In the genomic region with DNA sequence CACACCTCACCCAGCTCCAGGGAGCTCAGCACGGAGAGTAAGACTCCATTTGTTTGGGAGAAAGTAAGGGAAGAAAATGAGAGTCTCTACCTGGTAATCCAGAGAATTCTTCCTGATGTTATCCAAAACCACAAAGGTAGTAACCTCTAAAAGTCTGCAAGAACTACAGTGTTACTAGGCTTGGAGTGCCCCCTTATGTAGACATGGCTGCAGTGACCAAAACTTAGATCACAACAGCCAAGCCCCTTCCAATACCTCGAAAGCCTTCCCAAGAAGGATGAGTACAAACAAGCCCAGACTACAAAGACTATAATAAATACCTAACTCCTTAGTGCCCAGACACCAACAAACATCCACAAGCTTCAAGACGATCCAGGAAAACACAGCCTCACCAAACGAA, we compare ENCODE assay signal across 16 cellular contexts. TPM values are rescaled to one million over a fixed set of nuclear protein-coding genes. Genes with fewer than 3 reads are reported as not detected.
A peak's percentile ranks its signal among the peaks of the same experiment; 100 is the strongest.
DNase-seq lines count a peak whose midpoint lies in the region; ATAC-seq and TF ChIP-seq lines count a peak whose summit lies in the region.
"Had no signal": no experiment of that assay in that cellular context is flagged by ENCODE, and none has a peak within 500 bp of the region (broad histone marks: within the 10 kb centered on the region; RNA-seq: fewer than 3 reads in every experiment).

No MANE protein-coding gene starts in this region.

- intact Hi-C loops in A673 (cut with micrococcal nuclease; ENCODE audit: unreplicated experiment) = loop anchor here (10.0 kb wide), 1 partner anchor 952 kb away; no protein-coding TSS in a partner anchor
- intact Hi-C loops in CD4-positive, alpha-beta memory T cell (cut with micrococcal nuclease) = no loop called here
- intact Hi-C loops in PC-3 (cut with micrococcal nuclease) = no loop called here
- intact Hi-C loops in heart right ventricle (cut with DNase I) = loop anchor here in 1 of 10 donors (5.0 kb wide), 1 partner anchor 35 kb away; a partner anchor contains a TSS

- no peaks in the 10 kb centered on the region for H4K20me1 ChIP-seq in PC-3 (ENCODE audit: low read length)

- H3K36me3 Mint-ChIP-seq in CD4-positive, alpha-beta memory T cell = peaks cover 33 to 67% of the 10 kb centered on the region in 2 donors
- no peaks in the 10 kb centered on the region for H3K36me3 Mint-ChIP-seq in endodermal cell (ENCODE audit: low read depth)

- H3K4me2 ChIP-seq in PC-3 (ENCODE audit: low read length) = no peak overlapping the region

- no peaks in the 10 kb centered on the region for H3F3A ChIP-seq in PC-3 (ENCODE audit: low read length, unreplicated experiment)

- H3K4me3 ChIP-seq in A673 (ENCODE audit: low read depth, low read length, poor library complexity, severe bottlenecking) (no peak overlapping the region), PC-3 (ENCODE audit: low read length) (no peak overlapping the region), endodermal cell (ENCODE audit: low read length) (no peak overlapping the region), heart right ventricle (no peak overlapping the region)
- no peak overlapping the region for H3K4me3 ChIP-seq in CD4-positive, alpha-beta memory T cell (ENCODE audit: low read length in 2 of 2)

- H3K9me3 Mint-ChIP-seq in CD4-positive, alpha-beta memory T cell = peaks cover 0 to 1% (median 0%) of the 10 kb centered on the region in 8 donors
- H3K9me3 Mint-ChIP-seq in endodermal cell = no peaks in the 10 kb centered on the region

- H3K9me2 ChIP-seq in PC-3 (replicated peaks; ENCODE audit: low read length) = no peaks in the 10 kb centered on the region

- H3K4me1 ChIP-seq in A673 (ENCODE audit: insufficient read depth, low read length, poor library complexity, severe bottlenecking) (no peaks in the 10 kb centered on the region), PC-3 (ENCODE audit: insufficient read depth, low read length) (peaks cover 18% of the 10 kb centered on the region), endodermal cell (ENCODE audit: control insufficient read depth, insufficient read depth, low read length) (no peaks in the 10 kb centered on the region), heart right ventricle (peaks cover 0 to 45% (median 17%) of the 10 kb centered on the region in 9 donors)
- H3K4me1 ChIP-seq in CD4-positive, alpha-beta memory T cell (ENCODE audit: insufficient read depth, low read length) = peaks cover 47% of the 10 kb centered on the region

- H3K27me3 ChIP-seq in A673 (replicated peaks; ENCODE audit: insufficient read depth, low read depth, low read length, poor library complexity) (no peaks in the 10 kb centered on the region), PC-3 (ENCODE audit: low read length) (no peaks in the 10 kb centered on the region), endodermal cell (ENCODE audit: control insufficient read depth, insufficient read depth, low read length, poor library complexity, severe bottlenecking) (peaks cover 6% of the 10 kb centered on the region), heart right ventricle (no peaks in the 10 kb centered on the region)
- no peaks in the 10 kb centered on the region for H3K27me3 ChIP-seq in CD4-positive, alpha-beta memory T cell (ENCODE audit: insufficient read depth, low read length)

- TF ChIP-seq CTCF in A673 (conservative IDR thresholded peaks at IDR 0.05; ENCODE audit: low read depth, low read length) (0 out of 2 replicates have a peak, but pooled peaks have one; percentile 9), PC-3 (conservative IDR thresholded peaks at IDR 0.05; ENCODE audit: low read depth, low read length) (peak; percentile 37; the same call in 1 of the 2 replicates), endodermal cell (conservative IDR thresholded peaks at IDR 0.05) (peak; percentile 80), heart right ventricle (IDR thresholded peaks at IDR 0.05) (no peak)

- no peak for DNase-seq in A673 (ENCODE audit: low spot score)
- no peak for DNase-seq in CD4-positive, alpha-beta memory T cell
- peak; percentile 36 for DNase-seq in PC-3
- DNase-seq in endodermal cell = peak; percentile 63
- DNase-seq in effector CD4-positive, alpha-beta T cell = no peak
- no peak for DNase-seq in GDM1 (lab: John Stamatoyannopoulos, UW)
- DNase-seq in heart right ventricle = no peak
- DNase-seq: amniotic stem cell; MV-4-11; NCI-H345; stimulated activated CD4-positive, alpha-beta T cell treated with anti-CD3 and anti-CD28 coated beads, Interleukin-12 subunit alpha, Interleukin-12 subunit beta, amount 100 ng/mL, for 4 hours; T1000 had no signal

- no peak overlapping the region for H3K9ac ChIP-seq in PC-3 (ENCODE audit: low read length)
- no peak overlapping the region for H3K9ac ChIP-seq in endodermal cell (ENCODE audit: extremely low read depth, low read length, poor library complexity, severe bottlenecking)

- peaks cover 33 to 65% (median 50%) of the 10 kb centered on the region in 4 donors for H3K4me1 Mint-ChIP-seq in CD4-positive, alpha-beta memory T cell
- peaks cover 2% of the 10 kb centered on the region for H3K4me1 Mint-ChIP-seq in endodermal cell

- no peaks in the 10 kb centered on the region for H3K27me3 Mint-ChIP-seq in CD4-positive, alpha-beta memory T cell
- H3K27me3 Mint-ChIP-seq in endodermal cell (ENCODE audit: insufficient read depth) = peaks cover 12% of the 10 kb centered on the region

- H3K9me3 ChIP-seq in A673 (ENCODE audit: low read depth, low read length, poor library complexity, severe bottlenecking) (no peaks in the 10 kb centered on the region), PC-3 (ENCODE audit: low read length) (no peaks in the 10 kb centered on the region), endodermal cell (ENCODE audit: control insufficient read depth, low read length) (no peaks in the 10 kb centered on the region), heart right ventricle (no peaks in the 10 kb centered on the region)
- H3K9me3 ChIP-seq in CD4-positive, alpha-beta memory T cell (ENCODE audit: control insufficient read depth in 1 of 2, low read length in 2 of 2) = no peaks in the 10 kb centered on the region

- WGBS in endodermal cell (ENCODE audit: insufficient coverage in 1 of 2, insufficient read length in 1 of 2), 2 experiments = 40 to 54% methylated on average over 1 to 4 of the region's 4 CpGs
- WGBS in heart right ventricle, 2 donors = 75 to 77% methylated on average over 4 of the region's 4 CpGs

- POLR2A ChIA-PET in A673 (lab: Charles Lee; ENCODE audit: low non-redundant PET) (no interaction called here), PC-3 (lab: Charles Lee; ENCODE audit: unreplicated experiment) (interaction anchor here (0.7 kb wide), 1 partner anchor 47 kb away, joined by 3 read pairs; no protein-coding TSS in a partner anchor)
- POLR2A ChIA-PET in CD4-positive, alpha-beta memory T cell (lab: Charles Lee; ENCODE audit: partially characterized antibody) = no interaction called here

- no peaks in the 10 kb centered on the region for H3K79me2 ChIP-seq in PC-3 (ENCODE audit: low read length)

- BruUV-seq in A673 (replicated peaks; lab: Mats Ljungman, UMichigan) = no TSS peak
- BruUV-seq in PC-3 (replicated peaks; lab: Mats Ljungman, UMichigan) = no TSS peak

- CTCF ChIA-PET in A673 (lab: Charles Lee) (no interaction called here), PC-3 (lab: Charles Lee) (no interaction called here)
- CTCF ChIA-PET in CD4-positive, alpha-beta memory T cell (lab: Charles Lee; ENCODE audit: partially characterized antibody) = interaction anchor here (1.6 kb wide), 1 partner anchor 82 kb away, joined by 4 read pairs; no protein-coding TSS in a partner anchor

- H3K4me3 Mint-ChIP-seq in CD4-positive, alpha-beta memory T cell = peak overlapping the region in 3 of 8 donors; percentile 4 to 62 (median 57)
- no peak overlapping the region for H3K4me3 Mint-ChIP-seq in endodermal cell

- no peak overlapping the region for H3K27ac ChIP-seq in A673 (ENCODE audit: low read depth, low read length, poor library complexity, severe bottlenecking)
- H3K27ac ChIP-seq in CD4-positive, alpha-beta memory T cell (ENCODE audit: low read depth, low read length) = no peak overlapping the region
- H3K27ac ChIP-seq in PC-3 (ENCODE audit: low read length) = no peak overlapping the region
- no peak overlapping the region for H3K27ac ChIP-seq in endodermal cell (ENCODE audit: low read depth, low read length)
- no peak overlapping the region for H3K27ac ChIP-seq in heart right ventricle
- H3K27ac ChIP-seq: C4-2B had no signal

- H2AFZ ChIP-seq in PC-3 (ENCODE audit: low read length) = no peak overlapping the region

- no peak for ATAC-seq in PC-3
- no peak for ATAC-seq in HG03457 (IDR thresholded peaks at IDR 0.05; ENCODE audit: unreplicated experiment)
- no peak for ATAC-seq in heart right ventricle

- H3K36me3 ChIP-seq in A673 (ENCODE audit: insufficient read depth, low read length, poor library complexity, severe bottlenecking) (no peaks in the 10 kb centered on the region), PC-3 (ENCODE audit: low read depth, low read length) (no peaks in the 10 kb centered on the region), endodermal cell (ENCODE audit: control insufficient read depth, insufficient read depth, low read length) (no peaks in the 10 kb centered on the region), heart right ventricle (peaks cover 0 to 56% (median 11%) of the 10 kb centered on the region in 9 donors)
- H3K36me3 ChIP-seq in CD4-positive, alpha-beta memory T cell (ENCODE audit: insufficient read depth, low read length) = peaks cover 24% of the 10 kb centered on the region

- peak overlapping the region; percentile 39 to 95 (median 71) for H3K27ac Mint-ChIP-seq in CD4-positive, alpha-beta memory T cell
- no peak overlapping the region for H3K27ac Mint-ChIP-seq in endodermal cell

RNA-seq across cellular contexts. Expression of a gene that starts 4.9 kb away (rescaled TPM):
- total RNA-seq in A673 (2021) (30.4 and 38.8 TPM in 2 replicates), PC-3 (2014; rRNA removed) (16.5 and 17.3 TPM in 2 replicates), endodermal cell (10 to 100 TPM in 1 of 2 donors, 1 to 10 TPM in 1; 8.1 to 11.3 TPM), heart right ventricle (100 to 1,000 TPM in 1 of 10 donors, 10 to 100 TPM in 8, 1 to 10 TPM in 1; 9.7 to 156 (median 17.7) TPM)
- total RNA-seq in CD4-positive, alpha-beta memory T cell = 10 to 100 TPM; 79.7 to 82.9 TPM
- polyA plus RNA-seq in CD4-positive, alpha-beta memory T cell = 100 to 1,000 TPM; 257 to 320 TPM
- polyA plus RNA-seq in endodermal cell (2013, experiment 1 of 2) = 64.9 TPM
- 56.6 TPM for polyA plus RNA-seq in endodermal cell (2013, experiment 2 of 2)
- 10 to 100 TPM; 14.1 to 19.3 TPM for polyA plus RNA-seq in heart right ventricle

RNA-seq across cellular contexts. Expression of a gene that starts 25.2 kb away (rescaled TPM):
- total RNA-seq in A673 (2021) (not detected in 2 replicates), PC-3 (2014; rRNA removed) (not detected in 2 replicates), endodermal cell (under 1 TPM; 0.22 TPM), heart right ventricle (not detected)
- not detected for total RNA-seq in CD4-positive, alpha-beta memory T cell
- under 1 TPM in 1 of 2 donors, not detected in 1; 0.55 TPM for polyA plus RNA-seq in CD4-positive, alpha-beta memory T cell
- 0.18 TPM for polyA plus RNA-seq in endodermal cell (2013, experiment 1 of 2)
- polyA plus RNA-seq in endodermal cell (2013, experiment 2 of 2) = 0.46 TPM
- polyA plus RNA-seq in heart right ventricle = not detected
- total RNA-seq: activated CD8-positive, alpha-beta memory T cell treated with anti-CD3 and anti-CD28 coated beads for 36 hours; RPMI7951 had no signal

RNA-seq across cellular contexts. Expression of a gene that starts 32.0 kb away (rescaled TPM):
- total RNA-seq in A673 (2021) (165 and 176 TPM in 2 replicates), PC-3 (2014; rRNA removed) (233 and 313 TPM in 2 replicates), endodermal cell (10 to 100 TPM; 77.4 to 79.8 TPM), heart right ventricle (10 to 100 TPM; 38.0 to 76.6 (median 51.5) TPM)
- 10 to 100 TPM; 30.4 to 34.6 TPM for total RNA-seq in CD4-positive, alpha-beta memory T cell
- polyA plus RNA-seq in CD4-positive, alpha-beta memory T cell = 10 to 100 TPM; 53.1 to 62.1 TPM
- 53.9 TPM for polyA plus RNA-seq in endodermal cell (2013, experiment 1 of 2)
- polyA plus RNA-seq in endodermal cell (2013, experiment 2 of 2) = 49.5 TPM
- 100 to 1,000 TPM in 1 of 2 donors, 10 to 100 TPM in 1; 22.9 to 163 TPM for polyA plus RNA-seq in heart right ventricle

RNA-seq across cellular contexts. Expression of a gene that starts 34.9 kb away (rescaled TPM):
- total RNA-seq in A673 (2021) = 5.2 and 7.0 TPM in 2 replicates
- total RNA-seq in CD4-positive, alpha-beta memory T cell = not detected
- polyA plus RNA-seq in CD4-positive, alpha-beta memory T cell = not detected
- not detected in 2 replicates for total RNA-seq in PC-3 (2014; rRNA removed)
- total RNA-seq in endodermal cell = 10 to 100 TPM; 67.8 to 73.5 TPM
- polyA plus RNA-seq in endodermal cell (2013, experiment 1 of 2) = 114 TPM
- polyA plus RNA-seq in endodermal cell (2013, experiment 2 of 2) = 118 TPM
- total RNA-seq in heart right ventricle = 100 to 1,000 TPM in 4 of 10 donors, 10 to 100 TPM in 6; 39.8 to 197 (median 71.6) TPM
- polyA plus RNA-seq in heart right ventricle = 100 to 1,000 TPM; 167 to 184 TPM
- total RNA-seq: activated CD8-positive, alpha-beta memory T cell treated with anti-CD3 and anti-CD28 coated beads for 36 hours had no signal

RNA-seq across cellular contexts. Expression of a gene that starts 47.1 kb away (rescaled TPM):
- total RNA-seq in A673 (2021) (18.4 and 20.5 TPM in 2 replicates), PC-3 (2014; rRNA removed) (7.4 and 12.4 TPM in 2 replicates), endodermal cell (1 to 10 TPM; 8.4 to 9.1 TPM), heart right ventricle (1 to 10 TPM; 3.4 to 8.9 (median 4.7) TPM)
- total RNA-seq in CD4-positive, alpha-beta memory T cell = 10 to 100 TPM; 18.1 to 21.7 TPM
- polyA plus RNA-seq in CD4-positive, alpha-beta memory T cell = 10 to 100 TPM; 14.8 to 19.1 TPM
- polyA plus RNA-seq in endodermal cell (2013, experiment 1 of 2) = 4.0 TPM
- polyA plus RNA-seq in endodermal cell (2013, experiment 2 of 2) = 2.1 TPM
- polyA plus RNA-seq in heart right ventricle = 10 to 100 TPM in 1 of 2 donors, 1 to 10 TPM in 1; 6.7 to 16.5 TPM

Comparison
In these comparisons a context has a peak if more than half of its experiments do, and no peak if none do; other contexts are left out.
1. DNase-seq: peak in PC-3 (single experiment) and endodermal cell (single experiment); none in A673 (single experiment), CD4-positive, alpha-beta memory T cell (0 of 5), effector CD4-positive, alpha-beta T cell (single experiment), GDM1 (single experiment) and heart right ventricle (0 of 2).
2. CTCF ChIP-seq: peak in A673 (single experiment), PC-3 (single experiment) and endodermal cell (single experiment); none in heart right ventricle (0 of 9).